2 cellular contexts compared by ENCODE assay signal in the genomic region with DNA sequence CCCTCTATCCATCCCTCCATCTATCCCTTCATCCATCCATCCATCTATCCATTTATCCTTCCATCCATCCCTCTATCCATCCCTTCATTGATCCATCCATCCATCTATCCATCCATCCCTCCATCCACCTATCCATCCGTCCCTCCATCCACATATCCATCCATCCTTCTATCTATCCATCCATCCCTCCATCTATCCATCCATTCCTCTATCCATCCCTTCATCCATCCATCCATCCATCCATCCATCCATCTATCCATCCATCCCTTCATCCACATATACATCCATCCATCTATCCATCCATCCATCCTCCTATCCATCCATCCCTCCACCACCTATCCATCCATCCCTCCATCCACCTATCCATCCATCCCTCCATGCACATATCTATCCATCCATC.
TF ChIP-seq lines count a peak whose summit lies in the region.

No MANE protein-coding gene starts in this region.

TF ChIP-seq in HEK293, 187 proteins besides CTCF, POLR2A, EP300 and RAD21 (continued from another document and continues in another):
- TF ChIP-seq ZFHX2 (tag by site-specific recombination; conservative IDR thresholded peaks at IDR 0.05) (no peak), ZNF768 (tag by site-specific recombination; IDR thresholded peaks at IDR 0.05) (no peak), SP2 (tag by site-specific recombination; IDR thresholded peaks at IDR 0.05) (no peak), ZNF48 (tag by site-specific recombination; IDR thresholded peaks at IDR 0.05) (no peak), ZNF521 (tag by site-specific recombination; IDR thresholded peaks at IDR 0.05) (peak; percentile 56; the same call in 1 of the 2 replicates), ZNF138 (tag by site-specific recombination; IDR thresholded peaks at IDR 0.05; ENCODE audit: borderline replicate concordance) (no peak), ZNF510 (tag by site-specific recombination; IDR thresholded peaks at IDR 0.05; ENCODE audit: insufficient replicate concordance) (no peak), ZNF366 (tag by site-specific recombination; conservative IDR thresholded peaks at IDR 0.05) (peak; percentile 100), ZNF623 (tag by site-specific recombination; IDR thresholded peaks at IDR 0.05) (no peak), ZNF776 (tag by site-specific recombination; IDR thresholded peaks at IDR 0.05; ENCODE audit: borderline replicate concordance) (peak; percentile 69; the same call in 1 of the 2 replicates), ZNF629 (tag by site-specific recombination; IDR thresholded peaks at IDR 0.05) (no peak), GLIS2 (tag by site-specific recombination; IDR thresholded peaks at IDR 0.05) (no peak), OSR2 (tag by site-specific recombination; IDR thresholded peaks at IDR 0.05) (no peak), ZNF311 (tag by site-specific recombination; IDR thresholded peaks at IDR 0.05; ENCODE audit: borderline replicate concordance) (no peak), ZNF324 (tag by site-specific recombination; IDR thresholded peaks at IDR 0.05) (no peak), ZNF571 (tag by site-specific recombination; IDR thresholded peaks at IDR 0.05) (0 out of 2 replicates have a peak, but pooled peaks have one; percentile 9), ZNF701 (tag by site-specific recombination; IDR thresholded peaks at IDR 0.05) (no peak), PRDM1 (tag by site-specific recombination; IDR thresholded peaks at IDR 0.05) (no peak), ZNF10 (tag by site-specific recombination; IDR thresholded peaks at IDR 0.05) (no peak), ZNF660 (tag by site-specific recombination; IDR thresholded peaks at IDR 0.05) (no peak), ZNF791 (tag by site-specific recombination; IDR thresholded peaks at IDR 0.05) (0 out of 2 replicates have a peak, but pooled peaks have one; percentile 19), WT1 (tag by site-specific recombination; IDR thresholded peaks at IDR 0.05) (no peak), ZNF148 (tag by site-specific recombination; IDR thresholded peaks at IDR 0.05; ENCODE audit: borderline replicate concordance) (0 out of 2 replicates have a peak, but pooled peaks have one; percentile 67), ZNF785 (tag by site-specific recombination; IDR thresholded peaks at IDR 0.05) (peak; percentile 33; the same call in 1 of the 2 replicates), ZSCAN4 (tag by site-specific recombination; IDR thresholded peaks at IDR 0.05) (no peak), ZNF548 (tag by site-specific recombination; IDR thresholded peaks at IDR 0.05) (peak; percentile 25; the same call in 1 of the 2 replicates), ZNF391 (tag by site-specific recombination; IDR thresholded peaks at IDR 0.05; ENCODE audit: borderline replicate concordance, low read depth) (no peak), ZNF473 (tag by site-specific recombination; IDR thresholded peaks at IDR 0.05) (0 out of 2 replicates have a peak, but pooled peaks have one; percentile 53), ZNF248 (tag by site-specific recombination; IDR thresholded peaks at IDR 0.05) (0 out of 2 replicates have a peak, but pooled peaks have one; percentile 54)
- TF ChIP-seq, protein P1, sequence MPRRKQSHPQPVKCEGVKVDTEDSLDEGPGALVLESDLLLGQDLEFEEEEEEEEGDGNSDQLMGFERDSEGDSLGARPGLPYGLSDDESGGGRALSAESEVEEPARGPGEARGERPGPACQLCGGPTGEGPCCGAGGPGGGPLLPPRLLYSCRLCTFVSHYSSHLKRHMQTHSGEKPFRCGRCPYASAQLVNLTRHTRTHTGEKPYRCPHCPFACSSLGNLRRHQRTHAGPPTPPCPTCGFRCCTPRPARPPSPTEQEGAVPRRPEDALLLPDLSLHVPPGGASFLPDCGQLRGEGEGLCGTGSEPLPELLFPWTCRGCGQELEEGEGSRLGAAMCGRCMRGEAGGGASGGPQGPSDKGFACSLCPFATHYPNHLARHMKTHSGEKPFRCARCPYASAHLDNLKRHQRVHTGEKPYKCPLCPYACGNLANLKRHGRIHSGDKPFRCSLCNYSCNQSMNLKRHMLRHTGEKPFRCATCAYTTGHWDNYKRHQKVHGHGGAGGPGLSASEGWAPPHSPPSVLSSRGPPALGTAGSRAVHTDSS (tag by site-specific recombination; IDR thresholded peaks at IDR 0.05): no peak
- TF ChIP-seq, protein P2, sequence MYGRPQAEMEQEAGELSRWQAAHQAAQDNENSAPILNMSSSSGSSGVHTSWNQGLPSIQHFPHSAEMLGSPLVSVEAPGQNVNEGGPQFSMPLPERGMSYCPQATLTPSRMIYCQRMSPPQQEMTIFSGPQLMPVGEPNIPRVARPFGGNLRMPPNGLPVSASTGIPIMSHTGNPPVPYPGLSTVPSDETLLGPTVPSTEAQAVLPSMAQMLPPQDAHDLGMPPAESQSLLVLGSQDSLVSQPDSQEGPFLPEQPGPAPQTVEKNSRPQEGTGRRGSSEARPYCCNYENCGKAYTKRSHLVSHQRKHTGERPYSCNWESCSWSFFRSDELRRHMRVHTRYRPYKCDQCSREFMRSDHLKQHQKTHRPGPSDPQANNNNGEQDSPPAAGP (tag by site-specific recombination; IDR thresholded peaks at IDR 0.05): no peak

TF ChIP-seq in IMR-90, 13 proteins besides CTCF, POLR2A, EP300 and RAD21 (continued from another document):
- TF ChIP-seq, protein P3, sequence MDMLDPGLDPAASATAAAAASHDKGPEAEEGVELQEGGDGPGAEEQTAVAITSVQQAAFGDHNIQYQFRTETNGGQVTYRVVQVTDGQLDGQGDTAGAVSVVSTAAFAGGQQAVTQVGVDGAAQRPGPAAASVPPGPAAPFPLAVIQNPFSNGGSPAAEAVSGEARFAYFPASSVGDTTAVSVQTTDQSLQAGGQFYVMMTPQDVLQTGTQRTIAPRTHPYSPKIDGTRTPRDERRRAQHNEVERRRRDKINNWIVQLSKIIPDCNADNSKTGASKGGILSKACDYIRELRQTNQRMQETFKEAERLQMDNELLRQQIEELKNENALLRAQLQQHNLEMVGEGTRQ (IDR thresholded peaks at IDR 0.05; ENCODE audit: low read depth, low read length): no peak
- no peak for TF ChIP-seq RFX5 (IDR thresholded peaks at IDR 0.05; ENCODE audit: low read depth, low read length)
- no peak for TF ChIP-seq RCOR1 (IDR thresholded peaks at IDR 0.05; ENCODE audit: insufficient replicate concordance, low read length)
- no peak for TF ChIP-seq BHLHE40 (IDR thresholded peaks at IDR 0.05; ENCODE audit: low read depth, low read length)
- no peak for TF ChIP-seq FOS (IDR thresholded peaks at IDR 0.05; ENCODE audit: low read depth, low read length)
- no peak for TF ChIP-seq ELK1 (IDR thresholded peaks at IDR 0.05; ENCODE audit: borderline replicate concordance, low read depth, low read length)
- no peak for TF ChIP-seq CHD1 (IDR thresholded peaks at IDR 0.05; ENCODE audit: low read depth, low read length)
- TF ChIP-seq SMC3 (IDR thresholded peaks at IDR 0.05; ENCODE audit: low read depth, low read length): no peak
